10 cellular contexts compared by ENCODE assay signal in genomic region chr16:55506083-55506482, GRCh38. TPM values are rescaled to one million over a fixed set of nuclear protein-coding genes. Genes with fewer than 3 reads are reported as not detected.
"Had no signal": no experiment of that assay in that cellular context is flagged by ENCODE, and none has a peak within 500 bp of the region (broad histone marks: within the 10 kb centered on the region; RNA-seq: fewer than 3 reads in every experiment).

No MANE protein-coding gene starts in this region.

- H3K4me3 Mint-ChIP-seq: activated CD4-positive, alpha-beta memory T cell treated with anti-CD3 and anti-CD28 coated beads for 36 hours; activated T-cell treated with anti-CD3 and anti-CD28 coated beads, Interleukin-2, amount 50 U/mL, for 72 hours had no signal

- H3K27ac Mint-ChIP-seq: activated CD4-positive, alpha-beta memory T cell treated with anti-CD3 and anti-CD28 coated beads for 36 hours; activated T-cell treated with anti-CD3 and anti-CD28 coated beads, Interleukin-2, amount 50 U/mL, for 72 hours had no signal

- H3K36me3 ChIP-seq: pancreas had no signal

- H3K9me3 Mint-ChIP-seq: activated CD4-positive, alpha-beta memory T cell treated with anti-CD3 and anti-CD28 coated beads for 36 hours; activated T-cell treated with anti-CD3 and anti-CD28 coated beads, Interleukin-2, amount 50 U/mL, for 72 hours had no signal

- H3K4me3 ChIP-seq: pancreas, upper lobe of right lung had no signal

- ATAC-seq: activated T-cell treated with anti-CD3 and anti-CD28 coated beads, Interleukin-2, amount 50 U/mL, for 72 hours; left ventricle myocardium superior; pancreas; upper lobe of right lung had no signal

- H3K27me3 ChIP-seq: pancreas, upper lobe of right lung had no signal

- H3K9me3 ChIP-seq: pancreas, upper lobe of right lung had no signal

- H3K27ac ChIP-seq: pancreas, upper lobe of right lung had no signal

- H3K36me3 Mint-ChIP-seq: activated CD4-positive, alpha-beta memory T cell treated with anti-CD3 and anti-CD28 coated beads for 36 hours had no signal

- DNase-seq: activated CD4-positive, alpha-beta memory T cell treated with anti-CD3 and anti-CD28 coated beads for 36 hours; activated CD4-positive, CD25-positive, alpha-beta regulatory T cell treated with anti-CD3 and anti-CD28 coated beads, Interleukin-2, amount 50 U/mL, for 72 hours; activated T-cell treated with anti-CD3 and anti-CD28 coated beads, Interleukin-2, amount 50 U/mL, for 72 hours; effector CD4-positive, alpha-beta T cell; left ventricle myocardium superior; pancreas; stimulated activated CD4-positive, alpha-beta T cell treated with anti-CD3 and anti-CD28 coated beads, Interleukin-12 subunit alpha, Interleukin-12 subunit beta, amount 100 ng/mL, for 4 hours; stimulated activated CD4-positive, alpha-beta T cell treated with anti-CD3 and anti-CD28 coated beads, Interleukin-2, amount 100 ng/mL, for 48 hours; stimulated activated naive CD4-positive, alpha-beta T cell treated with Interleukin-2 at 50 U/mL for 16 hours; upper lobe of right lung had no signal

RNA-seq across cellular contexts. Expression of gene MMP2, which starts 27.1 kb away (rescaled TPM):
- total RNA-seq: activated CD4-positive, alpha-beta memory T cell treated with anti-CD3 and anti-CD28 coated beads for 36 hours; activated T-cell treated with anti-CD3 and anti-CD28 coated beads, Interleukin-2, amount 50 U/mL, for 72 hours had no signal
